Comparison of ENCODE assay signal across 38 cellular contexts in genomic region chrX:132887569-132887968, GRCh38.
"Had no signal": no experiment of that assay in that cellular context is flagged by ENCODE, and none has a peak within 500 bp of the region (broad histone marks: within the 10 kb centered on the region; RNA-seq: fewer than 3 reads in every experiment).

No MANE protein-coding gene starts in this region.

- H3K36me3 Mint-ChIP-seq: activated CD4-positive, alpha-beta memory T cell treated with anti-CD3 and anti-CD28 coated beads for 36 hours; activated naive CD4-positive, alpha-beta T cell treated with anti-CD3 and anti-CD28 coated beads, Interleukin-2, amount 50 U/mL, for 72 hours; activated naive CD8-positive, alpha-beta T cell treated with anti-CD3 and anti-CD28 coated beads for 36 hours had no signal

- H3K27me3 Mint-ChIP-seq: activated B cell treated with CpG ODN at 0.5 μM for 24 hours, brain had no signal

- H3K9me3 ChIP-seq: adrenal gland had no signal

- H3K9me3 Mint-ChIP-seq: activated B cell treated with CpG ODN at 0.5 μM for 24 hours; activated CD4-positive, alpha-beta memory T cell treated with anti-CD3 and anti-CD28 coated beads for 36 hours; activated CD4-positive, alpha-beta T cell treated with anti-CD3 and anti-CD28 coated beads, Interleukin-2, amount 10 ng/mL, durations not matched to agents 24 days and 14 days; activated CD8-positive, alpha-beta T cell treated with anti-CD3 and anti-CD28 coated beads for 36 hours; activated naive CD4-positive, alpha-beta T cell treated with anti-CD3 and anti-CD28 coated beads for 36 hours; activated naive CD8-positive, alpha-beta T cell treated with anti-CD3 and anti-CD28 coated beads for 36 hours; activated T-cell treated with anti-CD3 and anti-CD28 coated beads, Interleukin-2, amount 50 U/mL, for 72 hours; activated T-helper 1 cell treated with anti-CD3 and anti-CD28 coated beads, Interleukin-12 subunit alpha, Interleukin-12 subunit beta, Interleukin-2, Interleukin-4 antibody, amounts not matched to agents 30 ng/mL and 10 ng/mL and 1 ng/mL, durations not matched to agents 14 hours and 24 hours and 36 hours; central memory CD8-positive, alpha-beta T cell; T-helper 1 cell treated with Interleukin-12 subunit alpha and Interleukin-12 subunit beta and Interleukin-4 antibody, amounts not matched to agents 30 μg/mL and 1 μg/mL, for 36 hours; T-helper 2 cell treated with Interferon-gamma antibody and Interleukin-4, amounts not matched to agents 5 μg/mL and 100 μg/mL, for 36 hours had no signal

- H3K27ac Mint-ChIP-seq: activated B cell treated with CpG ODN at 0.5 μM for 24 hours; activated CD4-positive, alpha-beta memory T cell treated with anti-CD3 and anti-CD28 coated beads for 36 hours; activated CD4-positive, alpha-beta T cell treated with anti-CD3 and anti-CD28 coated beads, Interleukin-2, amount 10 ng/mL, durations not matched to agents 24 days and 14 days; activated CD8-positive, alpha-beta T cell treated with anti-CD3 and anti-CD28 coated beads for 36 hours; activated naive CD4-positive, alpha-beta T cell treated with anti-CD3 and anti-CD28 coated beads for 36 hours; activated naive CD4-positive, alpha-beta T cell treated with anti-CD3 and anti-CD28 coated beads, Interleukin-2, amount 50 U/mL, for 72 hours; activated naive CD8-positive, alpha-beta T cell treated with anti-CD3 and anti-CD28 coated beads for 36 hours; activated T-cell treated with anti-CD3 and anti-CD28 coated beads, Interleukin-2, amount 50 U/mL, for 72 hours; activated T-helper 1 cell treated with anti-CD3 and anti-CD28 coated beads, Interleukin-12 subunit alpha, Interleukin-12 subunit beta, Interleukin-2, Interleukin-4 antibody, amounts not matched to agents 30 ng/mL and 10 ng/mL and 1 ng/mL, durations not matched to agents 14 hours and 24 hours and 36 hours; activated T-helper 17 cell treated with anti-CD3 and anti-CD28 coated beads, Interleukin-2, amount 50 U/mL, for 72 hours; brain; T-helper 1 cell treated with Interleukin-12 subunit alpha and Interleukin-12 subunit beta and Interleukin-4 antibody, amounts not matched to agents 30 μg/mL and 1 μg/mL, for 36 hours; T-helper 2 cell treated with Interferon-gamma antibody and Interleukin-4, amounts not matched to agents 5 μg/mL and 100 μg/mL, for 36 hours had no signal

- FAIRE-seq: bronchial epithelial cell, TTC549 had no signal

- H3K27me3 ChIP-seq: cardiac muscle cell had no signal

- H3K27ac ChIP-seq: adrenal gland, cardiac muscle cell, VCaP had no signal

- ATAC-seq: activated CD8-positive, alpha-beta T cell treated with anti-CD3 and anti-CD28 coated beads for 36 hours; activated naive CD4-positive, alpha-beta T cell treated with anti-CD3 and anti-CD28 coated beads, Interleukin-2, amount 50 U/mL, for 72 hours; activated T-cell treated with anti-CD3 and anti-CD28 coated beads, Interleukin-2, amount 50 U/mL, for 4 hours; activated T-cell treated with anti-CD3 and anti-CD28 coated beads, Interleukin-2, amount 50 U/mL, for 72 hours; activated T-helper 17 cell treated with anti-CD3 and anti-CD28 coated beads, Interleukin-2, amount 50 U/mL, for 72 hours had no signal

- DNase-seq: activated B cell treated with CpG ODN at 0.5 μM for 24 hours; activated CD4-positive, alpha-beta memory T cell treated with anti-CD3 and anti-CD28 coated beads for 36 hours; activated CD4-positive, alpha-beta T cell treated with anti-CD3 and anti-CD28 coated beads for 4 hours; activated CD4-positive, alpha-beta T cell treated with anti-CD3 and anti-CD28 coated beads, Interleukin-2, amount 10 ng/mL, durations not matched to agents 24 days and 14 days; activated CD4-positive, alpha-beta T cell treated with anti-CD3 and anti-CD28 coated beads, Interleukin-2, amount 50 U/mL, for 1 hour; activated CD4-positive, alpha-beta T cell treated with anti-CD3 and anti-CD28 coated beads, Interleukin-2, amount 50 U/mL, for 4 hours; activated CD4-positive, CD25-positive, alpha-beta regulatory T cell treated with anti-CD3 and anti-CD28 coated beads, Interleukin-2, amount 50 U/mL, for 72 hours; activated CD8-positive, alpha-beta memory T cell treated with anti-CD3 and anti-CD28 coated beads, Interleukin-2, amount 50 U/mL, for 4 hours; activated CD8-positive, alpha-beta T cell treated with anti-CD3 and anti-CD28 coated beads for 36 hours; activated effector memory CD4-positive, alpha-beta T cell treated with anti-CD3 and anti-CD28 coated beads, Interleukin-2, amount 50 U/mL, for 16 hours; activated gamma-delta T cell treated with Interleukin-2 at 50 U/mL for 16 hours; activated naive CD4-positive, alpha-beta T cell; activated naive CD4-positive, alpha-beta T cell treated with anti-CD3 and anti-CD28 coated beads for 36 hours; activated naive CD4-positive, alpha-beta T cell treated with anti-CD3 and anti-CD28 coated beads, Interleukin-2, amount 50 U/mL, for 16 hours; activated naive CD8-positive, alpha-beta T cell treated with anti-CD3 and anti-CD28 coated beads for 36 hours; activated T-cell treated with anti-CD3 and anti-CD28 coated beads for 4 hours; activated T-cell treated with anti-CD3 and anti-CD28 coated beads, Interleukin-2, amount 50 U/mL, for 1 hour; activated T-cell treated with anti-CD3 and anti-CD28 coated beads, Interleukin-2, amount 50 U/mL, for 4 hours; activated T-cell treated with anti-CD3 and anti-CD28 coated beads, Interleukin-2, amount 50 U/mL, for 72 hours; adrenal gland; amniotic stem cell; aorta; caudate nucleus; cerebellar nuclear complex; T-helper 1 cell; T-helper 2 cell; T-helper 9 cell had no signal

- H3K4me1 Mint-ChIP-seq: activated B cell treated with CpG ODN at 0.5 μM for 24 hours; activated CD4-positive, alpha-beta T cell treated with anti-CD3 and anti-CD28 coated beads, Interleukin-2, amount 10 ng/mL, durations not matched to agents 24 days and 14 days; activated naive CD8-positive, alpha-beta T cell treated with anti-CD3 and anti-CD28 coated beads for 36 hours; activated T-helper 17 cell treated with anti-CD3 and anti-CD28 coated beads, Interleukin-2, amount 50 U/mL, for 72 hours; brain; central memory CD8-positive, alpha-beta T cell had no signal

- H3K4me3 ChIP-seq: adrenal gland, cardiac muscle cell had no signal

- H3K4me1 ChIP-seq: adrenal gland had no signal

- H3K4me3 Mint-ChIP-seq: activated B cell treated with CpG ODN at 0.5 μM for 24 hours; activated CD4-positive, alpha-beta memory T cell treated with anti-CD3 and anti-CD28 coated beads for 36 hours; activated CD4-positive, alpha-beta T cell treated with anti-CD3 and anti-CD28 coated beads, Interleukin-2, amount 10 ng/mL, durations not matched to agents 24 days and 14 days; activated CD8-positive, alpha-beta T cell treated with anti-CD3 and anti-CD28 coated beads for 36 hours; activated naive CD4-positive, alpha-beta T cell treated with anti-CD3 and anti-CD28 coated beads for 36 hours; activated naive CD8-positive, alpha-beta T cell treated with anti-CD3 and anti-CD28 coated beads for 36 hours; activated T-cell treated with anti-CD3 and anti-CD28 coated beads, Interleukin-2, amount 50 U/mL, for 4 hours; activated T-cell treated with anti-CD3 and anti-CD28 coated beads, Interleukin-2, amount 50 U/mL, for 72 hours; activated T-helper 1 cell treated with anti-CD3 and anti-CD28 coated beads, Interleukin-12 subunit alpha, Interleukin-12 subunit beta, Interleukin-2, Interleukin-4 antibody, amounts not matched to agents 30 ng/mL and 10 ng/mL and 1 ng/mL, durations not matched to agents 14 hours and 24 hours and 36 hours; activated T-helper 17 cell treated with anti-CD3 and anti-CD28 coated beads, Interleukin-2, amount 50 U/mL, for 72 hours; brain; central memory CD8-positive, alpha-beta T cell; T-helper 1 cell treated with Interleukin-12 subunit alpha and Interleukin-12 subunit beta and Interleukin-4 antibody, amounts not matched to agents 30 μg/mL and 1 μg/mL, for 36 hours; T-helper 2 cell treated with Interferon-gamma antibody and Interleukin-4, amounts not matched to agents 5 μg/mL and 100 μg/mL, for 36 hours had no signal

- H3K36me3 ChIP-seq: adrenal gland, cardiac muscle cell had no signal
